Comparison of ENCODE assay signal across 14 cellular contexts in the genomic region with DNA sequence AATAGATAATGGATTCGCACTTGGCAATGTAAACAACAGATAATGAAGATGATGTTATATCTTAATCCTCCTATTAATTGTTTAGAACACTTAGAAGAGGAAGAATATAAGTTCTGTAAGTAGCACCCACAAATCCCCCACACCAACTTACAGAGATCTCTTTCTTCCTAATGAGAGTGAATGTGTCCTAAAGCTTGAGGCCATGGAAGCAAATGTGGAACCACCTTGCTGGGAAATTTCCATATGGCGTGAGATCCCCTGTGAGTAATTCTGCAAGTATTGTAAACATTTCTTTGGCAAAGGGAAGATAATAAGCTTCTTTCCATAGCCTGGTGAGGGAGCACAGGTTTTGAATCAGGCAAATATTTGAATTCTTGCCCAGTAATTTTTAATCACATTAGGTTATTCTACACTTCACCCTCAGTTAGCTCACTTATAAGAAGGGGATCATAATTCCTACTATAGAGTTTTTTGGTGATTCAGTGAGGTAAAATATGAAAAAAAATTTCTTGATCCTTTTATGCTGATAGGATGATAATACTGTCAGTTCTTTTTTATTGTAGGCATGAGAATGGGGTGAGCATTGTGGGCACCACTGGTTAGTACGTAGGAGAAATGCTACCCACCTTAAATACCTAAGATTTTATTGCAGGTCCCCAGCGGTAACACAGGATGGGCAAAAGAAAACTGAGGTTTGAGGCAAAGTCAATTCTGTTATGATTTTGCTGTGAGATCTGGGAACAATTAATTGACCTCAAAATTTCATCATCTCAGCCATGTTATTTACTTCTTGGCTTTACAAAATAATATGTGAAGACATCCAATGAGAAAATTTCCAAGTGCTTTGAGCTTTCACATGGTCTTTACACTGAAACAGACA.
DNase-seq lines count a peak whose midpoint lies in the region; ATAC-seq, FAIRE-seq and TF ChIP-seq lines count a peak whose summit lies in the region.
"Had no signal": no experiment of that assay in that cellular context is flagged by ENCODE, and none has a peak within 500 bp of the region (broad histone marks: within the 10 kb centered on the region; RNA-seq: fewer than 3 reads in every experiment).

No MANE protein-coding gene starts in this region.

- TF ChIP-seq CTCF in A549 (IDR thresholded peaks at IDR 0.05) (no peak), foreskin fibroblast (IDR thresholded peaks at IDR 0.05; ENCODE audit: low read depth, low read length) (no peak)

- no peak overlapping the region for H3K4me3 ChIP-seq in A549
- H3K4me3 ChIP-seq in foreskin fibroblast (ENCODE audit: low read depth in 1 of 2, low read length in 2 of 2), result no peak overlapping the region
- H3K4me3 ChIP-seq: BLaER1 treated with 17β-estradiol and CSF1 and Interleukin-3, amounts not matched to agents 10 nM and 100 nM; mucosa of descending colon had no signal

- peak; percentile 89 to 95; a peak in 4 of 5 replicates for TF ChIP-seq EP300 in A549 (IDR thresholded peaks at IDR 0.05)

- H3K27ac ChIP-seq in A549, result peak overlapping the region; percentile 82 to 94
- H3K27ac ChIP-seq: BLaER1 treated with 17β-estradiol and CSF1 and Interleukin-3, amounts not matched to agents 10 nM and 100 nM; KMS-11 had no signal

- CTCF ChIA-PET in A549 (lab: Yijun Ruan, JAX), result interaction anchor here (1.2 to 1.5 kb wide), 6 partner anchors 21 to 699 kb away, joined by 3 to 5 read pairs (median 3); no protein-coding TSS in a partner anchor

- H3K4me1 ChIP-seq in A549, result peaks cover 28% of the 10 kb centered on the region
- H3K4me1 ChIP-seq: BLaER1 treated with 17β-estradiol and CSF1 and Interleukin-3, amounts not matched to agents 10 nM and 100 nM had no signal

- FAIRE-seq in A549 (lab: Jason Lieb, UNC), result no peak
- FAIRE-seq: GM12891 had no signal

- no peak for TF ChIP-seq POLR2A in A549 (IDR thresholded peaks at IDR 0.05; ENCODE audit: low read length)

- ATAC-seq in A549 (peak; percentile 83 to 90), HG03342 (IDR thresholded peaks at IDR 0.05; ENCODE audit: unreplicated experiment) (no peak), GM18502 (IDR thresholded peaks at IDR 0.05; ENCODE audit: poor library complexity, unreplicated experiment) (no peak), GM21825 (IDR thresholded peaks at IDR 0.05; ENCODE audit: unreplicated experiment) (no peak)
- ATAC-seq: mucosa of descending colon had no signal

- DNase-seq in A549 (ENCODE audit: low read depth in 1 of 2, low spot score in 1 of 2) (peak; percentile 45 to 96), HCEC 1CT (peak; percentile 96), SW 1271 (lab: John Stamatoyannopoulos, UW) (peak; percentile 89 to 98), foreskin fibroblast (peak; percentile 84 to 90), medulla oblongata (ENCODE audit: extremely low spot score) (no peak)
- DNase-seq: activated CD8-positive, alpha-beta memory T cell treated with anti-CD3 and anti-CD28 coated beads, Interleukin-2, amount 50 U/mL, for 4 hours; mucosa of descending colon; NCI-H526 treated with DMSO at 0.1 percent for 48 hours had no signal

- H3K4me2 ChIP-seq in A549, result peak overlapping the region; percentile 26
- H3K4me2 ChIP-seq: BLaER1 treated with 17β-estradiol and CSF1 and Interleukin-3, amounts not matched to agents 10 nM and 100 nM; KMS-11 had no signal

- H3K9me3 ChIP-seq in A549, result peaks cover 44% of the 10 kb centered on the region

- 3% methylated on average over 4 of the region's 4 CpGs for WGBS in A549 (ENCODE audit: missing lambda C conversion rate)

- TF ChIP-seq RAD21 in A549 (conservative IDR thresholded peaks at IDR 0.05 in 1 of 2, IDR thresholded peaks at IDR 0.05 in 1 of 2), result peak in 1 of 2 experiments; percentile 68

- POLR2A ChIA-PET in A549 (lab: Yijun Ruan, JAX), result interaction anchor here (1.8 kb wide), 1 partner anchor 700 kb away, joined by 10 read pairs; a partner anchor contains a TSS

TF ChIP-seq in A549, 52 proteins besides CTCF, POLR2A, EP300 and RAD21 (continues in another document):
- TF ChIP-seq, protein P1, sequence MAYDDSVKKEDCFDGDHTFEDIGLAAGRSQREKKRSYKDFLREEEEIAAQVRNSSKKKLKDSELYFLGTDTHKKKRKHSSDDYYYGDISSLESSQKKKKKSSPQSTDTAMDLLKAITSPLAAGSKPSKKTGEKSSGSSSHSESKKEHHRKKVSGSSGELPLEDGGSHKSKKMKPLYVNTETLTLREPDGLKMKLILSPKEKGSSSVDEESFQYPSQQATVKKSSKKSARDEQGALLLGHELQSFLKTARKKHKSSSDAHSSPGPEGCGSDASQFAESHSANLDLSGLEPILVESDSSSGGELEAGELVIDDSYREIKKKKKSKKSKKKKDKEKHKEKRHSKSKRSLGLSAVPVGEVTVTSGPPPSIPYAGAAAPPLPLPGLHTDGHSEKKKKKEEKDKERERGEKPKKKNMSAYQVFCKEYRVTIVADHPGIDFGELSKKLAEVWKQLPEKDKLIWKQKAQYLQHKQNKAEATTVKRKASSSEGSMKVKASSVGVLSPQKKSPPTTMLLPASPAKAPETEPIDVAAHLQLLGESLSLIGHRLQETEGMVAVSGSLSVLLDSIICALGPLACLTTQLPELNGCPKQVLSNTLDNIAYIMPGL (CRISPR knock-in tag; IDR thresholded peaks at IDR 0.05; ENCODE audit: borderline replicate concordance), result peak; percentile 55; the same call in 1 of the 2 replicates
- TF ChIP-seq, protein P2, sequence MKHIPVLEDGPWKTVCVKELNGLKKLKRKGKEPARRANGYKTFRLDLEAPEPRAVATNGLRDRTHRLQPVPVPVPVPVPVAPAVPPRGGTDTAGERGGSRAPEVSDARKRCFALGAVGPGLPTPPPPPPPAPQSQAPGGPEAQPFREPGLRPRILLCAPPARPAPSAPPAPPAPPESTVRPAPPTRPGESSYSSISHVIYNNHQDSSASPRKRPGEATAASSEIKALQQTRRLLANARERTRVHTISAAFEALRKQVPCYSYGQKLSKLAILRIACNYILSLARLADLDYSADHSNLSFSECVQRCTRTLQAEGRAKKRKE (CRISPR knock-in tag; IDR thresholded peaks at IDR 0.05; ENCODE audit: low read depth), result peak; percentile 86
- TF ChIP-seq RCOR1 (IDR thresholded peaks at IDR 0.05; ENCODE audit: low read depth, low read length), result no peak
- TF ChIP-seq ZSCAN20 (CRISPR knock-in tag; IDR thresholded peaks at IDR 0.05), result peak; percentile 92
- peak; percentile 96 for TF ChIP-seq ZNF302 (CRISPR knock-in tag; IDR thresholded peaks at IDR 0.05)
- no peak for TF ChIP-seq HDAC2 (IDR thresholded peaks at IDR 0.05)
- peak; percentile 95 for TF ChIP-seq HOXB5 (CRISPR knock-in tag; IDR thresholded peaks at IDR 0.05)
- TF ChIP-seq MYC (IDR thresholded peaks at IDR 0.05; ENCODE audit: borderline replicate concordance, low read length), result no peak
- no peak for TF ChIP-seq NPAS2 (CRISPR knock-in tag; IDR thresholded peaks at IDR 0.05; ENCODE audit: borderline replicate concordance)
- TF ChIP-seq FOXS1 (CRISPR knock-in tag; IDR thresholded peaks at IDR 0.05), result peak; percentile 84
- peak; percentile 95 for TF ChIP-seq HOXB13 (CRISPR knock-in tag; IDR thresholded peaks at IDR 0.05; ENCODE audit: low read depth)
- TF ChIP-seq, protein P3, sequence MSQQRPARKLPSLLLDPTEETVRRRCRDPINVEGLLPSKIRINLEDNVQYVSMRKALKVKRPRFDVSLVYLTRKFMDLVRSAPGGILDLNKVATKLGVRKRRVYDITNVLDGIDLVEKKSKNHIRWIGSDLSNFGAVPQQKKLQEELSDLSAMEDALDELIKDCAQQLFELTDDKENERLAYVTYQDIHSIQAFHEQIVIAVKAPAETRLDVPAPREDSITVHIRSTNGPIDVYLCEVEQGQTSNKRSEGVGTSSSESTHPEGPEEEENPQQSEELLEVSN (IDR thresholded peaks at IDR 0.05; ENCODE audit: borderline replicate concordance, low read depth), result peak; percentile 34; the same call in 1 of the 2 replicates
- TF ChIP-seq RARB (CRISPR knock-in tag; IDR thresholded peaks at IDR 0.05), result no peak
- TF ChIP-seq EHF (CRISPR knock-in tag; IDR thresholded peaks at IDR 0.05), result peak; percentile 94
- TF ChIP-seq FOSB (CRISPR knock-in tag; IDR thresholded peaks at IDR 0.05), result peak; percentile 70; the same call in 1 of the 2 replicates
- TF ChIP-seq GATA3 (IDR thresholded peaks at IDR 0.05; ENCODE audit: borderline replicate concordance), result peak; percentile 95
- TF ChIP-seq SMC3 (IDR thresholded peaks at IDR 0.05), result peak; percentile 56
- TF ChIP-seq, protein P4, sequence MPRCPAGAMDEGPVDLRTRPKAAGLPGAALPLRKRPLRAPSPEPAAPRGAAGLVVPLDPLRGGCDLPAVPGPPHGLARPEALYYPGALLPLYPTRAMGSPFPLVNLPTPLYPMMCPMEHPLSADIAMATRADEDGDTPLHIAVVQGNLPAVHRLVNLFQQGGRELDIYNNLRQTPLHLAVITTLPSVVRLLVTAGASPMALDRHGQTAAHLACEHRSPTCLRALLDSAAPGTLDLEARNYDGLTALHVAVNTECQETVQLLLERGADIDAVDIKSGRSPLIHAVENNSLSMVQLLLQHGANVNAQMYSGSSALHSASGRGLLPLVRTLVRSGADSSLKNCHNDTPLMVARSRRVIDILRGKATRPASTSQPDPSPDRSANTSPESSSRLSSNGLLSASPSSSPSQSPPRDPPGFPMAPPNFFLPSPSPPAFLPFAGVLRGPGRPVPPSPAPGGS (IDR thresholded peaks at IDR 0.05), result peak; percentile 72; the same call in 2 of the 3 replicates
- peak; percentile 10 to 84; a peak in 3 of 4 replicates for TF ChIP-seq CEBPB (IDR thresholded peaks at IDR 0.05)
- peak; percentile 74 for TF ChIP-seq MAFK (IDR thresholded peaks at IDR 0.05; ENCODE audit: partially characterized antibody)
- TF ChIP-seq, protein P5, sequence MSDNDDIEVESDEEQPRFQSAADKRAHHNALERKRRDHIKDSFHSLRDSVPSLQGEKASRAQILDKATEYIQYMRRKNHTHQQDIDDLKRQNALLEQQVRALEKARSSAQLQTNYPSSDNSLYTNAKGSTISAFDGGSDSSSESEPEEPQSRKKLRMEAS (IDR thresholded peaks at IDR 0.05), result peak; percentile 87
- TF ChIP-seq RFX5 (IDR thresholded peaks at IDR 0.05), result no peak
- TF ChIP-seq BHLHE40 (IDR thresholded peaks at IDR 0.05; ENCODE audit: low read depth, low read length), result no peak
- peak; percentile 87 for TF ChIP-seq FOSL2 (IDR thresholded peaks at IDR 0.05)
- TF ChIP-seq FOSL2 (CRISPR knock-in tag; IDR thresholded peaks at IDR 0.05), result peak; percentile 93
- peak; percentile 66 for TF ChIP-seq HOXA7 (CRISPR knock-in tag; IDR thresholded peaks at IDR 0.05)
- TF ChIP-seq, protein P6, sequence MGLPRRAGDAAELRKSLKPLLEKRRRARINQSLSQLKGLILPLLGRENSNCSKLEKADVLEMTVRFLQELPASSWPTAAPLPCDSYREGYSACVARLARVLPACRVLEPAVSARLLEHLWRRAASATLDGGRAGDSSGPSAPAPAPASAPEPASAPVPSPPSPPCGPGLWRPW (IDR thresholded peaks at IDR 0.05), result 0 out of 2 replicates have a peak, but pooled peaks have one; percentile 17
- peak; percentile 91 to 93 for TF ChIP-seq JUN (IDR thresholded peaks at IDR 0.05)
- TF ChIP-seq JUNB (IDR thresholded peaks at IDR 0.05), result peak; percentile 93

Comparison
In these comparisons a context has a peak if more than half of its experiments do, and no peak if none do; other contexts are left out.
1. ATAC-seq: peak in A549 (2 of 2); none in HG03342 (single experiment), GM18502 (single experiment) and GM21825 (single experiment).